In the genomic region with DNA sequence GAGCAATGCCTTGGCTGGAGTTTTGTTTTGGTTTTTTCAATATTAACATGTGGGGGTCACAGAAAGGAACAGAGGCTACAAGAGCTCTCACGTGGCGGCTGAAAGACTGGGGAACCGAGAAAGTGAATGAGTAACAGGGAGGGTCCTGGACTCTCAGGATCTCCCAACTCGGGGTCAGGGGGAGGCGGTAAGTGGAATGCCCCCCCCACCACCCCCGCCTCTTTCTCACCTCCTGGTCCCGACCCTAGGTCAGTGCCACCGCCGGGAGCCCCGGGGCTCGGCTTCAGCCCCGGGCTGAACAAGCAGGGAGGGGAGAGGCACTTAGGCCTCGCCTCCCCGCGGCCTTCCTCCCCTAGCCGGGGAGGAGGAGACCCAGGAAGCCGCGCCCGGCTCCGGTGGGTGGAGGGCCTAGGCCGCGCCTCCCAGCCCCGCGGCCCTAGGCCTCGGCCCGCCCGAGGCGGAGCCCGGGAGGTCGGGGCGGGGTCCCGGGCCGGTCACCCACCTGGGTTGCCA, we compare ENCODE assay signal across 8 cellular contexts. TPM values are rescaled to one million over a fixed set of nuclear protein-coding genes. Genes with fewer than 3 reads are reported as not detected.
DNase-seq lines count a peak whose midpoint lies in the region; ATAC-seq and TF ChIP-seq lines count a peak whose summit lies in the region.
"Not testable (repeated sequence)": the region's sequence is repeated elsewhere in the genome, so short reads cannot be mapped to it uniquely, and the experiment has no call there.

No MANE protein-coding gene starts in this region.

- DNase-seq in GM04503 (ENCODE audit: low read depth): peak; percentile 36
- not testable (repeated sequence) for DNase-seq in HFF-Myc (ENCODE audit: extremely low read depth, low read depth); omental fat pad (ENCODE audit: low spot score)
- peak; percentile 86 for DNase-seq in MM.1S
- peak; percentile 23 for DNase-seq in SKM-1 (lab: John Stamatoyannopoulos, UW; ENCODE audit: unreplicated experiment)
- DNase-seq in activated naive CD4-positive, alpha-beta T cell treated with Interleukin-2 at 50 U/mL for 16 hours: peak; percentile 89
- DNase-seq in glutamatergic neuron: peak; percentile 75

- H3K9me3 Mint-ChIP-seq in glutamatergic neuron (ENCODE audit: unreplicated experiment): not testable (repeated sequence)

- TF ChIP-seq CTCF in HFF-Myc (IDR thresholded peaks at IDR 0.05; ENCODE audit: low read depth, low read length, missing control alignments); MM.1S (IDR thresholded peaks at IDR 0.05; ENCODE audit: low read length); glutamatergic neuron (IDR thresholded peaks at IDR 0.05; ENCODE audit: partially characterized antibody, unreplicated experiment); omental fat pad (IDR thresholded peaks at IDR 0.05): not testable (repeated sequence)

- H3K27ac Mint-ChIP-seq in glutamatergic neuron (ENCODE audit: unreplicated experiment): peak overlapping the region; percentile 88

- H3K4me1 Mint-ChIP-seq in glutamatergic neuron (ENCODE audit: low read depth, unreplicated experiment): not testable (repeated sequence)

- not testable (repeated sequence) for H3K9me3 ChIP-seq in MM.1S (replicated peaks; ENCODE audit: insufficient read depth, low read length); stomach smooth muscle (ENCODE audit: control insufficient read depth in 2 of 2, low read length in 2 of 2)

- H3F3A ChIP-seq in MM.1S (ENCODE audit: insufficient read depth, low read length): not testable (repeated sequence)

- H3K4me1 ChIP-seq in MM.1S (ENCODE audit: low read length): not testable (repeated sequence)
- H3K4me1 ChIP-seq in stomach smooth muscle (ENCODE audit: control insufficient read depth, insufficient read depth, low read length): peaks cover 10% of the 10 kb centered on the region

- not testable (repeated sequence) for H3K9me2 ChIP-seq in MM.1S (replicated peaks; ENCODE audit: insufficient read depth, low read length)

- not testable (repeated sequence) for H3K36me3 ChIP-seq in MM.1S (replicated peaks; ENCODE audit: insufficient read depth, low read length); stomach smooth muscle (ENCODE audit: control insufficient read depth in 2 of 2, insufficient read depth in 2 of 2, low read length in 2 of 2)

- H3K79me2 ChIP-seq in MM.1S (ENCODE audit: low read length): peaks cover 29% of the 10 kb centered on the region

- H3K4me3 ChIP-seq in HFF-Myc (replicated peaks; ENCODE audit: low read depth, low read length) (peak overlapping the region; percentile 61), MM.1S (ENCODE audit: low read length) (peak overlapping the region; percentile 63), stomach smooth muscle (ENCODE audit: low read length in 2 of 2) (peak overlapping the region; percentile 46 to 76)

- peak overlapping the region; percentile 95 for H3K4me3 Mint-ChIP-seq in glutamatergic neuron (ENCODE audit: unreplicated experiment)

- peak overlapping the region; percentile 24; the same call in 1 of the 2 replicates for H3K4me2 ChIP-seq in MM.1S (ENCODE audit: low read depth, low read length)

- H3K36me3 Mint-ChIP-seq in glutamatergic neuron (ENCODE audit: unreplicated experiment): not testable (repeated sequence)

- not testable (repeated sequence) for H3K27me3 ChIP-seq in MM.1S (replicated peaks; ENCODE audit: insufficient read depth, low read length); stomach smooth muscle (ENCODE audit: control insufficient read depth in 1 of 2, insufficient read depth in 2 of 2, low read length in 2 of 2)

- H3K9ac ChIP-seq in MM.1S (ENCODE audit: low read length) (peak overlapping the region; percentile 42; the same call in 1 of the 2 replicates), stomach smooth muscle (ENCODE audit: low read length in 2 of 2) (peak overlapping the region; percentile 51 to 57)

- H4K20me1 ChIP-seq in MM.1S (ENCODE audit: insufficient read depth, low read length): not testable (repeated sequence)

- ATAC-seq in omental fat pad (ENCODE audit: low FRiP score): peak; percentile 99

- not testable (repeated sequence) for H2AFZ ChIP-seq in MM.1S (ENCODE audit: low read length)

- not testable (repeated sequence) for H3K27me3 Mint-ChIP-seq in glutamatergic neuron (ENCODE audit: unreplicated experiment)

- not testable (repeated sequence) for H3K27ac ChIP-seq in MM.1S (ENCODE audit: low read length)
- H3K27ac ChIP-seq in stomach smooth muscle (ENCODE audit: low read length): peak overlapping the region; percentile 53

RNA-seq across cellular contexts. Expression of gene CD2BP2, which starts 20.6 kb away (rescaled TPM):
- total RNA-seq in glutamatergic neuron (ENCODE audit: unreplicated experiment) (77.8 TPM), omental fat pad (10 to 100 TPM; 27.3 to 39.9 (median 35.4) TPM)

RNA-seq across cellular contexts. Expression of gene TBC1D10B, which starts 35.8 kb away (rescaled TPM):
- total RNA-seq in glutamatergic neuron (ENCODE audit: unreplicated experiment) (85.2 TPM), omental fat pad (10 to 100 TPM; 19.0 to 28.6 (median 26.7) TPM)

RNA-seq across cellular contexts. Expression of gene MYL11, which starts 40.1 kb away (rescaled TPM):
- not detected for total RNA-seq in glutamatergic neuron (ENCODE audit: unreplicated experiment)
- not detected for total RNA-seq in omental fat pad

RNA-seq across cellular contexts. Expression of gene SEPTIN1, which starts 47.8 kb away (rescaled TPM):
- total RNA-seq in glutamatergic neuron (ENCODE audit: unreplicated experiment) (2.9 TPM), omental fat pad (1 to 10 TPM in 3 of 4 donors, under 1 TPM in 1; 0.93 to 2.6 (median 2.4) TPM)
